In the genomic region with DNA sequence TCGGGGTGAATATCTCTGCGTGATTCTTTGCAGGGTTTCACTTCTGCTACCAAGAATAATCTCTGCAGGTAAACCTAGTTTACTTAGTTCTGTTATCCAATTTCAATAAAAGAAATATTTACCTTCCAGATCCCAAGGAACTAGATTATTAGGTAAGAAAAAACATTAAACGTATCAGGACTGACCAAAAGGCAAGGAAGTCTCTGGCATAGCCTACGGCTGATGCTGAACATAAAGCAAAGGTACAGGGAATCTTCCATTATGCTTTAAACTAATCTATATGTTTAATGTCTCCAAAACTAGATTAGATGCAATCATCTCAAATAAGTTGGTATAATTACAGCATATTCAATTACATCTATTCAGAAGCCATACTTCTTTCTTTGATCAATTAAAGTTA, we compare ENCODE assay signal across 34 cellular contexts.
"Had no signal": no experiment of that assay in that cellular context is flagged by ENCODE, and none has a peak within 500 bp of the region (broad histone marks: within the 10 kb centered on the region; RNA-seq: fewer than 3 reads in every experiment).

No MANE protein-coding gene starts in this region.

- H3K27ac ChIP-seq: adrenal gland, ascending aorta, body of pancreas, brain microvascular endothelial cell, breast epithelium, cardiac muscle cell had no signal

- H3K4me1 ChIP-seq: adrenal gland, ascending aorta, body of pancreas, breast epithelium had no signal

- FAIRE-seq: astrocyte, bronchial epithelial cell had no signal

- H3K9me3 ChIP-seq: adrenal gland, ascending aorta, body of pancreas, breast epithelium had no signal

- H3K36me3 ChIP-seq: adrenal gland, ascending aorta, brain microvascular endothelial cell, breast epithelium, cardiac muscle cell had no signal

- H3K27me3 ChIP-seq: adrenal gland, ascending aorta, body of pancreas, brain microvascular endothelial cell, breast epithelium, cardiac muscle cell had no signal

- H3K4me3 ChIP-seq: adrenal gland, ascending aorta, body of pancreas, breast epithelium, cardiac muscle cell had no signal

- DNase-seq: activated effector memory CD4-positive, alpha-beta T cell treated with anti-CD3 and anti-CD28 coated beads, Interleukin-2, amount 50 U/mL, for 16 hours; activated effector memory CD4-positive, alpha-beta T cell treated with Interleukin-2 at 50 U/mL for 16 hours; activated gamma-delta T cell; activated gamma-delta T cell treated with Interleukin-2 at 50 U/mL for 16 hours; activated naive CD4-positive, alpha-beta T cell; activated naive CD4-positive, alpha-beta T cell treated with anti-CD3 and anti-CD28 coated beads for 36 hours; activated naive CD4-positive, alpha-beta T cell treated with anti-CD3 and anti-CD28 coated beads, Interleukin-2, amount 10 ng/mL, durations not matched to agents 7 days and 5 days; activated naive CD4-positive, alpha-beta T cell treated with anti-CD3 and anti-CD28 coated beads, Interleukin-2, amount 50 U/mL, for 16 hours; activated naive CD4-positive, alpha-beta T cell treated with Interleukin-2 at 50 U/mL for 16 hours; activated naive CD8-positive, alpha-beta T cell treated with anti-CD3 and anti-CD28 coated beads for 36 hours; activated naive CD8-positive, alpha-beta T cell treated with anti-CD3 and anti-CD28 coated beads, Interleukin-2, amount 10 ng/mL, durations not matched to agents 7 days and 5 days; activated naive CD8-positive, alpha-beta T cell treated with anti-CD3 and anti-CD28 coated beads, Interleukin-2, amount 50 U/mL, for 24 hours; activated T-cell treated with anti-CD3 and anti-CD28 coated beads, Interleukin-2, amount 50 U/mL, for 1 hour; activated T-cell treated with anti-CD3 and anti-CD28 coated beads, Interleukin-2, amount 50 U/mL, for 24 hours; activated T-cell treated with anti-CD3 and anti-CD28 coated beads, Interleukin-2, amount 50 U/mL, for 4 hours; activated T-cell treated with anti-CD3 and anti-CD28 coated beads, Interleukin-2, amount 50 U/mL, for 48 hours; activated T-cell treated with anti-CD3 and anti-CD28 coated beads, Interleukin-2, amount 50 U/mL, for 72 hours; adrenal gland; amniotic stem cell; amygdala; anterior cingulate cortex; aorta; body of pancreas; brain microvascular endothelial cell; caudate nucleus; central memory CD4-positive, alpha-beta T cell; cerebellar nuclear complex had no signal

- ATAC-seq: activated naive CD4-positive, alpha-beta T cell treated with anti-CD3 and anti-CD28 coated beads, Interleukin-2, amount 50 U/mL, for 72 hours; activated naive CD8-positive, alpha-beta T cell treated with anti-CD3 and anti-CD28 coated beads, Interleukin-2, amount 50 U/mL, for 24 hours; activated T-cell treated with anti-CD3 and anti-CD28 coated beads, Interleukin-2, amount 50 U/mL, for 4 hours; activated T-cell treated with anti-CD3 and anti-CD28 coated beads, Interleukin-2, amount 50 U/mL, for 72 hours; activated T-helper 17 cell treated with anti-CD3 and anti-CD28 coated beads, Interleukin-2, amount 50 U/mL, for 72 hours; body of pancreas had no signal
